ENCODE assay signal across 15 cellular contexts in genomic region chr17:250487-251300, GRCh38.
"Had no signal": no experiment of that assay in that cellular context is flagged by ENCODE, and none has a peak within 500 bp of the region (broad histone marks: within the 10 kb centered on the region; RNA-seq: fewer than 3 reads in every experiment).

No MANE protein-coding gene starts in this region.

- H3K27ac ChIP-seq: ascending aorta, esophagus muscularis mucosa, prostate gland, testis, vagina had no signal

- DNase-seq: activated CD4-positive, alpha-beta T cell treated with anti-CD3 and anti-CD28 coated beads for 48 hours; activated CD8-positive, alpha-beta memory T cell treated with anti-CD3 and anti-CD28 coated beads for 24 hours; activated naive CD8-positive, alpha-beta T cell treated with anti-CD3 and anti-CD28 coated beads, Interleukin-2, amount 50 U/mL, for 24 hours; glutamatergic neuron; immature natural killer cell; mesendoderm; stimulated activated CD4-positive, alpha-beta T cell treated with anti-CD3 and anti-CD28 coated beads, Interleukin-4, amount 100 ng/mL, for 1 hour; stimulated activated CD8-positive, alpha-beta memory T cell treated with anti-CD3 and anti-CD28 coated beads, Interleukin-4, amount 100 ng/mL, for 48 hours; T-helper 9 cell; testis had no signal

- H3K4me1 ChIP-seq: ascending aorta, esophagus muscularis mucosa, prostate gland, testis, vagina had no signal

- H3K9me3 Mint-ChIP-seq: activated naive CD8-positive, alpha-beta T cell treated with anti-CD3 and anti-CD28 coated beads, Interleukin-2, amount 50 U/mL, for 24 hours; immature natural killer cell; stimulated activated naive CD8-positive, alpha-beta T cell treated with anti-CD3 and anti-CD28 coated beads, Interleukin-15, Interleukin-2, amounts not matched to agents 100 ng/mL and 50 ng/mL, for 24 hours had no signal

- ATAC-seq: activated naive CD8-positive, alpha-beta T cell treated with anti-CD3 and anti-CD28 coated beads, Interleukin-2, amount 50 U/mL, for 24 hours had no signal

- H3K27ac Mint-ChIP-seq: activated naive CD8-positive, alpha-beta T cell treated with anti-CD3 and anti-CD28 coated beads, Interleukin-2, amount 50 U/mL, for 24 hours; immature natural killer cell; stimulated activated naive CD8-positive, alpha-beta T cell treated with anti-CD3 and anti-CD28 coated beads, Interleukin-15, Interleukin-2, amounts not matched to agents 100 ng/mL and 50 ng/mL, for 24 hours had no signal

- H3K4me1 Mint-ChIP-seq: activated naive CD8-positive, alpha-beta T cell treated with anti-CD3 and anti-CD28 coated beads, Interleukin-2, amount 50 U/mL, for 24 hours; immature natural killer cell had no signal

- H3K4me3 ChIP-seq: ascending aorta, esophagus muscularis mucosa, prostate gland, testis, vagina had no signal

- H3K9me3 ChIP-seq: ascending aorta, esophagus muscularis mucosa, prostate gland, testis, vagina had no signal

- H3K36me3 Mint-ChIP-seq: immature natural killer cell had no signal

- H3K27me3 Mint-ChIP-seq: activated naive CD8-positive, alpha-beta T cell treated with anti-CD3 and anti-CD28 coated beads, Interleukin-2, amount 50 U/mL, for 24 hours; stimulated activated naive CD8-positive, alpha-beta T cell treated with anti-CD3 and anti-CD28 coated beads, Interleukin-15, Interleukin-2, amounts not matched to agents 100 ng/mL and 50 ng/mL, for 24 hours had no signal

- H3K36me3 ChIP-seq: ascending aorta, prostate gland, vagina had no signal

- H3K4me3 Mint-ChIP-seq: activated naive CD8-positive, alpha-beta T cell treated with anti-CD3 and anti-CD28 coated beads, Interleukin-2, amount 50 U/mL, for 24 hours; immature natural killer cell; stimulated activated naive CD8-positive, alpha-beta T cell treated with anti-CD3 and anti-CD28 coated beads, Interleukin-15, Interleukin-2, amounts not matched to agents 100 ng/mL and 50 ng/mL, for 24 hours had no signal

- H3K27me3 ChIP-seq: ascending aorta, esophagus muscularis mucosa, testis, vagina had no signal
